In genomic region chr16:69823831-69824563, GRCh38 we compare ENCODE assay signal across 8 cellular contexts.
A peak's percentile ranks its signal among the peaks of the same experiment; 100 is the strongest.
DNase-seq lines count a peak whose midpoint lies in the region; ATAC-seq and TF ChIP-seq lines count a peak whose summit lies in the region.

No MANE protein-coding gene starts in this region.

- no peak for TF ChIP-seq EP300 in stomach (IDR thresholded peaks at IDR 0.05)

- H3K4me3 ChIP-seq in fibroblast of villous mesenchyme (ENCODE audit: low read depth, low read length) (no peak overlapping the region), stomach (no peak overlapping the region)

- H3K27ac ChIP-seq in stomach: peak overlapping the region; percentile 65 to 87 (median 72)

- DNase-seq in fibroblast of villous mesenchyme (ENCODE audit: low read depth) (peak; percentile 20), stomach (peak; percentile 69), COLO829 (ENCODE audit: low spot score) (no peak), GDM1 (lab: John Stamatoyannopoulos, UW) (no peak)
- DNase-seq in stimulated activated CD4-positive, alpha-beta T cell treated with anti-CD3 and anti-CD28 coated beads, Interleukin-4, amount 100 ng/mL, for 24 hours: no peak
- DNase-seq in activated CD4-positive, alpha-beta T cell treated with anti-CD3 and anti-CD28 coated beads for 48 hours: no peak

- no peak for TF ChIP-seq POLR2A in stomach (IDR thresholded peaks at IDR 0.05)

- no peaks in the 10 kb centered on the region for H3K9me3 ChIP-seq in stomach

- WGBS in stomach, 5 donors: 19 to 43% (median 22%) methylated on average over 9 to 10 of the region's 10 CpGs

- peaks cover 24 to 78% (median 36%) of the 10 kb centered on the region in 4 donors for H3K4me1 ChIP-seq in stomach

- ATAC-seq in GM19351 (IDR thresholded peaks at IDR 0.05; ENCODE audit: unreplicated experiment): peak; percentile 84
- peak; percentile 89 for ATAC-seq in HG03095 (IDR thresholded peaks at IDR 0.05; ENCODE audit: unreplicated experiment)

- no peaks in the 10 kb centered on the region for H3K27me3 ChIP-seq in stomach

- TF ChIP-seq CTCF in fibroblast of villous mesenchyme (IDR thresholded peaks at IDR 0.05; ENCODE audit: insufficient read depth, low read depth, low read length) (no peak), stomach (IDR thresholded peaks at IDR 0.05) (no peak)

- H3K36me3 ChIP-seq in stomach: peaks cover 4 to 20% (median 14%) of the 10 kb centered on the region in 4 donors

- intact Hi-C loops in stomach (cut with DNase I; ENCODE audit: low total_unique reads): no loop called here

Comparison
In these comparisons a context has a peak if more than half of its experiments do, and no peak if none do; other contexts are left out.
1. DNase-seq: peak in fibroblast of villous mesenchyme (single experiment) and stomach (single experiment); none in stimulated activated CD4-positive, alpha-beta T cell treated with anti-CD3 and anti-CD28 coated beads, Interleukin-4, amount 100 ng/mL, for 24 hours (single experiment), activated CD4-positive, alpha-beta T cell treated with anti-CD3 and anti-CD28 coated beads for 48 hours (single experiment), COLO829 (single experiment) and GDM1 (single experiment).